ENCODE assay signal across 23 cellular contexts in genomic region chr9:107153336-107153735, GRCh38.
DNase-seq lines count a peak whose midpoint lies in the region; ATAC-seq and TF ChIP-seq lines count a peak whose summit lies in the region.
"Had no signal": no experiment of that assay in that cellular context is flagged by ENCODE, and none has a peak within 500 bp of the region (broad histone marks: within the 10 kb centered on the region; RNA-seq: fewer than 3 reads in every experiment).

No MANE protein-coding gene starts in this region.

- intact Hi-C loops in adrenal gland (cut with DNase I), result no loop called here

- TF ChIP-seq POLR2A in adrenal gland (IDR thresholded peaks at IDR 0.05), result no peak

- H3K9me3 ChIP-seq in adrenal gland (replicated peaks in 1 of 3), result no peaks in the 10 kb centered on the region

- no peaks in the 10 kb centered on the region for H3K4me1 ChIP-seq in adrenal gland (replicated peaks in 1 of 2)
- H3K4me1 ChIP-seq: gastroesophageal sphincter had no signal

- H3K4me3 ChIP-seq in choroid plexus epithelial cell (ENCODE audit: low read depth, low read length) (no peak overlapping the region), adrenal gland (no peak overlapping the region)
- H3K4me3 ChIP-seq: dorsolateral prefrontal cortex, gastroesophageal sphincter had no signal

- H3K36me3 ChIP-seq in adrenal gland (replicated peaks in 1 of 2), result no peaks in the 10 kb centered on the region
- H3K36me3 ChIP-seq: gastroesophageal sphincter had no signal

- no peak overlapping the region for H3K27ac ChIP-seq in adrenal gland
- H3K27ac ChIP-seq: dorsolateral prefrontal cortex, gastroesophageal sphincter had no signal

- TF ChIP-seq CTCF in choroid plexus epithelial cell (conservative IDR thresholded peaks at IDR 0.05; ENCODE audit: low read depth, low read length) (no peak), adrenal gland (IDR thresholded peaks at IDR 0.05) (no peak)

- H3K27me3 ChIP-seq in adrenal gland, result no peaks in the 10 kb centered on the region
- H3K27me3 ChIP-seq: dorsolateral prefrontal cortex, gastroesophageal sphincter had no signal

- DNase-seq in ELR (ENCODE audit: low read depth) (peak; percentile 61), MV-4-11 (lab: John Stamatoyannopoulos, UW) (peak; percentile 11), choroid plexus epithelial cell (ENCODE audit: low read depth) (peak; percentile 24), renal cortical epithelial cell (ENCODE audit: low read depth) (peak; percentile 33), SHP77 treated with DMSO at 0.1 percent for 48 hours (lab: John Stamatoyannopoulos, UW) (no peak), SW480 (ENCODE audit: low spot score) (no peak), adrenal gland (no peak)
- DNase-seq: activated CD4-positive, alpha-beta T cell treated with anti-CD3 and anti-CD28 coated beads, Interleukin-2, amount 50 U/mL, for 4 hours; activated effector memory CD4-positive, alpha-beta T cell treated with anti-CD3 and anti-CD28 coated beads, Interleukin-2, amount 50 U/mL, for 16 hours; activated naive CD8-positive, alpha-beta T cell treated with anti-CD3 and anti-CD28 coated beads, Interleukin-2, amount 50 U/mL, for 24 hours; caudate nucleus; CD8-positive, alpha-beta T cell; DMS53; dorsolateral prefrontal cortex; natural killer cell; NCI-H2227 treated with DMSO at 0.1 percent for 48 hours; NCI-H748 treated with DMSO at 0.1 percent for 48 hours; SIG-M5; T-helper 17 cell had no signal

- ATAC-seq in GM18502 (IDR thresholded peaks at IDR 0.05; ENCODE audit: poor library complexity, unreplicated experiment), result no peak
- ATAC-seq: activated naive CD8-positive, alpha-beta T cell treated with anti-CD3 and anti-CD28 coated beads, Interleukin-2, amount 50 U/mL, for 24 hours; CD8-positive, alpha-beta T cell; gastroesophageal sphincter; natural killer cell; sciatic nerve; stimulated activated memory B cell treated with anti-CD40 and anti-IgM and Interleukin-4, amounts not matched to agents 10 μg/mL and 1 μg/mL and 100 μg/mL, for 72 hours; T-helper 17 cell had no signal

- 56 to 77% (median 62%) methylated on average over 2 to 3 of the region's 3 CpGs for WGBS in adrenal gland, 4 donors

Comparison
In these comparisons a context has a peak if more than half of its experiments do, and no peak if none do; other contexts are left out.
1. DNase-seq: peak in ELR (single experiment), MV-4-11 (single experiment), choroid plexus epithelial cell (single experiment) and renal cortical epithelial cell (single experiment); none in SHP77 treated with DMSO at 0.1 percent for 48 hours (single experiment), SW480 (single experiment) and adrenal gland (0 of 7).